18 cellular contexts compared by ENCODE assay signal in genomic region chr9:74958587-74958986, GRCh38. TPM values are rescaled to one million over a fixed set of nuclear protein-coding genes. Genes with fewer than 3 reads are reported as not detected.
DNase-seq lines count a peak whose midpoint lies in the region; ATAC-seq and TF ChIP-seq lines count a peak whose summit lies in the region.
"Had no signal": no experiment of that assay in that cellular context is flagged by ENCODE, and none has a peak within 500 bp of the region (broad histone marks: within the 10 kb centered on the region; RNA-seq: fewer than 3 reads in every experiment).

No MANE protein-coding gene starts in this region.

- no peak for TF ChIP-seq CTCF in coronary artery (IDR thresholded peaks at IDR 0.05)

- peaks cover 3% of the 10 kb centered on the region for H3K9me3 Mint-ChIP-seq in activated T-helper 17 cell treated with anti-CD3 and anti-CD28 coated beads, Interleukin-2, amount 50 U/mL, for 72 hours

- H3K27ac ChIP-seq in coronary artery, result no peak overlapping the region
- H3K27ac ChIP-seq: GM23248, PC-9, SJSA1 had no signal

- DNase-seq in coronary artery (ENCODE audit: low spot score) (no peak), GM19240 (ENCODE audit: insufficient read length, low spot score) (no peak)
- DNase-seq: Caco-2, DMS153, GM23248, NCI-H1048, NCI-H146, NCI-H2081, NCI-H510A, NCI-H82, PC-9 had no signal

- no peaks in the 10 kb centered on the region for H3K27me3 Mint-ChIP-seq in activated T-helper 17 cell treated with anti-CD3 and anti-CD28 coated beads, Interleukin-2, amount 50 U/mL, for 72 hours

- H3K4me3 ChIP-seq in coronary artery, result no peak overlapping the region
- H3K4me3 ChIP-seq: GM23248, PC-9, SJSA1 had no signal

- peaks cover 4% of the 10 kb centered on the region for H3K4me1 Mint-ChIP-seq in activated T-helper 17 cell treated with anti-CD3 and anti-CD28 coated beads, Interleukin-2, amount 50 U/mL, for 72 hours

- no peak overlapping the region for H3K4me3 Mint-ChIP-seq in activated T-helper 17 cell treated with anti-CD3 and anti-CD28 coated beads, Interleukin-2, amount 50 U/mL, for 72 hours

- H3K27ac Mint-ChIP-seq in activated T-helper 17 cell treated with anti-CD3 and anti-CD28 coated beads, Interleukin-2, amount 50 U/mL, for 72 hours, result peak overlapping the region; percentile 34

- H3K36me3 Mint-ChIP-seq in activated T-helper 17 cell treated with anti-CD3 and anti-CD28 coated beads, Interleukin-2, amount 50 U/mL, for 72 hours (ENCODE audit: low read depth), result peaks cover 30% of the 10 kb centered on the region

- ATAC-seq in GM18498 (IDR thresholded peaks at IDR 0.05; ENCODE audit: unreplicated experiment) (peak; percentile 45), GM18868 (IDR thresholded peaks at IDR 0.05; ENCODE audit: unreplicated experiment) (peak; percentile 85), HG02973 (IDR thresholded peaks at IDR 0.05; ENCODE audit: unreplicated experiment) (peak; percentile 60), GM18519 (IDR thresholded peaks at IDR 0.05; ENCODE audit: low FRiP score, unreplicated experiment) (no peak), GM19328 (IDR thresholded peaks at IDR 0.05; ENCODE audit: unreplicated experiment) (no peak)
- ATAC-seq in activated T-helper 17 cell treated with anti-CD3 and anti-CD28 coated beads, Interleukin-2, amount 50 U/mL, for 72 hours (replicated peaks), result no peak

RNA-seq across cellular contexts. Expression of gene C9orf40, which starts 5.9 kb away (rescaled TPM):
- 10 to 100 TPM; 10.4 to 21.3 TPM for total RNA-seq in activated T-helper 17 cell treated with anti-CD3 and anti-CD28 coated beads, Interleukin-2, amount 50 U/mL, for 72 hours

Comparison
In these comparisons a context has a peak if more than half of its experiments do, and no peak if none do; other contexts are left out.
1. ATAC-seq: peak in GM18498 (single experiment), GM18868 (single experiment) and HG02973 (single experiment); none in activated T-helper 17 cell treated with anti-CD3 and anti-CD28 coated beads, Interleukin-2, amount 50 U/mL, for 72 hours (single experiment), GM18519 (single experiment) and GM19328 (single experiment).